ENCODE assay signal across 18 cellular contexts in the genomic region with DNA sequence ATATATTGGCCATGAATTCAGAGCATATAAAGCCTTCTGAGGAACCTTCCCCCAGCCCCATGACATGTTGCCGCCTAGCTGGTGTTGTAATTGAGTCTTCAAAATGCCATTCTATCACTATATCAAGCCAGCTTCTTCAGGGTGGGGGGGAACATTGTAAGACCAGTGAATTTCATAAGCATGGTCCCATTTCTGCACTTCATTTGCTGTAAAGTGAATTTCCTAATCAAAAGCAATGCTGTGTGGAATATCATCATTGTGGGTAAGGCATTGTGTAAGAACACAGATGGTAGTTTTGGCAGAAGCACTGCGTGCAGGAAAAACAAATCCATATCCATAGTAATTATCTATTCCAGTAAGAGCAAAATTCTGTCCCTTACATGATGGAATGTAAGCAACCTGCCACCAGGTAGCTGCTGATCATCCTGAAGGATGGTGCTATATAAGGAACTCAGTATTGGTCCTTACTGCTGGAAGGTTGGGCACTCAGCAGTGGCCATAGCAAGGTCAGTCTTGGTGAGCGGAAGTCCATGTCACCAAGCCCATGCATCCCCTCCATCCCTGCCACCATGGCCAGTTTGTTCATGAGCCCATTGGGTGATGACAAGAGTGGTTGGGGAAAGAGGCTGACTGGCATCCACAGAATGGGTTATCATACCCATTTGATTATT.
A peak's percentile ranks its signal among the peaks of the same experiment; 100 is the strongest.
DNase-seq lines count a peak whose midpoint lies in the region; TF ChIP-seq lines count a peak whose summit lies in the region.
"Had no signal": no experiment of that assay in that cellular context is flagged by ENCODE, and none has a peak within 500 bp of the region (broad histone marks: within the 10 kb centered on the region; RNA-seq: fewer than 3 reads in every experiment).

No MANE protein-coding gene starts in this region.

- no peak overlapping the region for H2AFZ ChIP-seq in osteoblast (ENCODE audit: low read length)

- H3K79me2 ChIP-seq in osteoblast (ENCODE audit: insufficient read depth, low read length): no peaks in the 10 kb centered on the region

- TF ChIP-seq CTCF in AG04450 (IDR thresholded peaks at IDR 0.05; ENCODE audit: low read depth, low read length): no peak
- TF ChIP-seq CTCF in fibroblast of the aortic adventitia (IDR thresholded peaks at IDR 0.05; ENCODE audit: insufficient read depth, low read length): no peak
- TF ChIP-seq CTCF in osteoblast (IDR thresholded peaks at IDR 0.05; ENCODE audit: extremely low read depth, low read depth, low read length): no peak

- no peaks in the 10 kb centered on the region for H3K27me3 ChIP-seq in AG04450 (ENCODE audit: control insufficient read depth, insufficient read depth, low read length)
- H3K27me3 ChIP-seq in osteoblast (ENCODE audit: insufficient read depth, low read length): no peaks in the 10 kb centered on the region
- H3K27me3 ChIP-seq: right lobe of liver had no signal

- POLR2A ChIA-PET in AG04450 (lab: Yijun Ruan, JAX): interaction anchor here (0.7 to 1.3 kb wide), 2 partner anchors 9 to 1043 kb away, joined by 3 to 5 read pairs; partner anchors contain the start of gene PER2

- no peaks in the 10 kb centered on the region for H3K36me3 ChIP-seq in osteoblast (ENCODE audit: insufficient read depth, low read length)
- H3K36me3 ChIP-seq: right lobe of liver had no signal

- peak overlapping the region; percentile 5 for H3K4me2 ChIP-seq in osteoblast (ENCODE audit: insufficient read depth, low read length)

- H4K20me1 ChIP-seq in osteoblast (ENCODE audit: insufficient read depth, low read length): no peaks in the 10 kb centered on the region

- H3K4me1 ChIP-seq in osteoblast (ENCODE audit: insufficient read depth, low read length): peaks cover 12% of the 10 kb centered on the region
- H3K4me1 ChIP-seq: right lobe of liver had no signal

- DNase-seq in AG04450 (ENCODE audit: low read depth, low spot score): no peak
- peak; percentile 26 for DNase-seq in MV-4-11 (lab: John Stamatoyannopoulos, UW)
- peak; percentile 97 for DNase-seq in fibroblast of the aortic adventitia (ENCODE audit: low read depth)
- no peak for DNase-seq in osteoblast (ENCODE audit: insufficient read length, low spot score, missing footprints)
- no peak for DNase-seq in stimulated activated CD4-positive, alpha-beta T cell treated with anti-CD3 and anti-CD28 coated beads, Interleukin-2, amount 100 ng/mL, for 48 hours
- no peak for DNase-seq in cerebellar nuclear complex (lab: John Stamatoyannopoulos, UW)
- DNase-seq in 8988T: no peak
- DNase-seq in DMS79 (lab: John Stamatoyannopoulos, UW): no peak
- DNase-seq: activated CD4-positive, CD25-positive, alpha-beta regulatory T cell; activated naive CD4-positive, alpha-beta T cell treated with Interleukin-2 at 50 U/mL for 16 hours; AML-193; DMS 273 treated with DMSO at 0.1 percent for 48 hours; naive thymus-derived CD4-positive, alpha-beta T cell; NCI-H1436; NCI-H524 treated with DMSO at 0.1 percent for 48 hours; right lobe of liver; RPMI8226; T-cell had no signal

- peak overlapping the region; percentile 58 for H3K27ac ChIP-seq in AG04450 (ENCODE audit: low read depth, low read length)
- peak overlapping the region; percentile 80 for H3K27ac ChIP-seq in osteoblast (ENCODE audit: low read depth, low read length)
- H3K27ac ChIP-seq: right lobe of liver had no signal

- H3K4me3 ChIP-seq in AG04450 (ENCODE audit: low read depth, low read length) (no peak overlapping the region), fibroblast of the aortic adventitia (ENCODE audit: low read depth, low read length) (no peak overlapping the region), osteoblast (ENCODE audit: insufficient read depth, low read length) (no peak overlapping the region)
- H3K4me3 ChIP-seq: right lobe of liver had no signal

- CTCF ChIA-PET in AG04450 (lab: Charles Lee): interaction anchor here (0.8 to 2.1 kb wide), 2 partner anchors 13 to 35 kb away, joined by 3 to 7 read pairs; no protein-coding TSS in a partner anchor

- peaks cover 15% of the 10 kb centered on the region; the same call in 1 of the 2 replicates for H3K9me3 ChIP-seq in AG04450 (ENCODE audit: control insufficient read depth, insufficient read depth, low read length)
- H3K9me3 ChIP-seq in osteoblast (ENCODE audit: low read depth, low read length): peaks cover 4% of the 10 kb centered on the region
- H3K9me3 ChIP-seq: right lobe of liver had no signal

Comparison
In these comparisons a context has a peak if more than half of its experiments do, and no peak if none do; other contexts are left out.
1. DNase-seq: peak in MV-4-11 (single experiment) and fibroblast of the aortic adventitia (single experiment); none in AG04450 (single experiment), osteoblast (single experiment), stimulated activated CD4-positive, alpha-beta T cell treated with anti-CD3 and anti-CD28 coated beads, Interleukin-2, amount 100 ng/mL, for 48 hours (0 of 2), cerebellar nuclear complex (0 of 2), 8988T (single experiment) and DMS79 (single experiment).